8 cellular contexts compared by ENCODE assay signal in the genomic region with DNA sequence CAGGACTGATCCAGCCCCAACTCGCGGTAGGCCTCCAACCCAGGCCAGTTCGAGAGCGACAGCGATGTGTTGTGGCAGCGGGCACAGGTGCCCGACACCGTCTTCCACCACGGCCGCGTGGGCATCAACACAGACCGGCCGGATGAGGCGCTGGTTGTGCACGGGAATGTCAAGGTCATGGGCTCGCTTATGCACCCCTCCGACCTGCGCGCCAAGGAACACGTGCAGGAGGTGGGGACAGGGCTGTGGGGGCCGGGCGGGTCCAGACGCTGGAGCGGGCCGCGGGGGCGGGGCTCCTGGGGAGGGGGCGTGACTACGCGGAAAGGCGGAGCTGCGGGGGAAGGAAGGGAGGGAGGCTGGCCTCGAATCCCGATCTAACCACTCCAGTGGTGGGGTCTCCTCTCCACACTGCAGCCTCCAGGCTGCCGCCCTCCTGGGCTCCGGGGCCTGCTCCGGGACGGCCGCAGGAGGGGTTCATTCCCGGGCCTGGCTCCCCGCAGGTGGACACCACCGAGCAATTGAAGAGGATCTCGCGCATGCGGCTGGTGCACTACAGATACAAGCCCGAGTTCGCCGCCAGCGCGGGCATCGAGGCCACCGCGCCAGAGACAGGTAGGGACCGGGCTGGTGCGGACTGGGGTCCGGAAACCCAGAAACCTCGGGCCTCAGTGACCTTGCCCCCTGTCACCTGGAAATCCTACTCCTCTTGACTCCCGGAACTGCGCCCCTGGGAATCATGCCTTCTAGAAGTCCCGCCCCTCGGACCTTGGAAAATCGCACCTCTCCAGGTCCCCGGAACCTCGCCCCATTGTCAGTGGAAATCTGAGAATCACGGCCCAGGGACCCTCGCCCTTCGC. TPM values are rescaled to one million over a fixed set of nuclear protein-coding genes. Genes with fewer than 3 reads are reported as not detected.
DNase-seq lines count a peak whose midpoint lies in the region; ATAC-seq and TF ChIP-seq lines count a peak whose summit lies in the region.

No MANE protein-coding gene starts in this region.

- H3K4me1 ChIP-seq in HEK293 (ENCODE audit: control insufficient read depth, insufficient read depth, low read length) (no peaks in the 10 kb centered on the region), gastroesophageal sphincter (peaks cover 0 to 14% (median 8%) of the 10 kb centered on the region in 3 donors)

- peaks cover 13% of the 10 kb centered on the region for H3K27me3 ChIP-seq in gastroesophageal sphincter

- POLR2A ChIA-PET in HEK293 (lab: Yijun Ruan, JAX) = no interaction called here

- CTCF ChIA-PET in HEK293 (lab: Yijun Ruan, JAX) = interaction anchor here (0.5 to 2.6 kb wide), 5 partner anchors 11 to 31 kb away, joined by 3 to 13 read pairs (median 3); no protein-coding TSS in a partner anchor

- H3K4me3 ChIP-seq in HEK293 (ENCODE audit: low read depth, low read length) (no peak overlapping the region), gastroesophageal sphincter (peak overlapping the region in 1 of 2 donors; percentile 28)

- no peaks in the 10 kb centered on the region for H3K9me3 ChIP-seq in HEK293 (ENCODE audit: control insufficient read depth, insufficient read depth, low read depth, low read length)
- H3K9me3 ChIP-seq in gastroesophageal sphincter = no peaks in the 10 kb centered on the region

- no peak for TF ChIP-seq EP300 in gastroesophageal sphincter (IDR thresholded peaks at IDR 0.05)

- H3K27ac ChIP-seq in HEK293 (ENCODE audit: extremely low read depth, low read depth, low read length) = no peak overlapping the region
- no peak overlapping the region for H3K27ac ChIP-seq in gastroesophageal sphincter

- TF ChIP-seq CTCF in HEK293 (tag by site-specific recombination; IDR thresholded peaks at IDR 0.05) (no peak), gastroesophageal sphincter (IDR thresholded peaks at IDR 0.05) (no peak)

- peak; percentile 37 for ATAC-seq in gastroesophageal sphincter
- no peak for ATAC-seq in GM21381 (IDR thresholded peaks at IDR 0.05; ENCODE audit: unreplicated experiment)
- ATAC-seq in HG03045 (IDR thresholded peaks at IDR 0.05; ENCODE audit: unreplicated experiment) = no peak

- H3K36me3 ChIP-seq in HEK293 (ENCODE audit: control insufficient read depth in 2 of 2, insufficient read depth in 1 of 2, low read length in 2 of 2) (peaks cover 0 to 10% of the 10 kb centered on the region in 2 experiments; a peak in 1 of 3 replicates), gastroesophageal sphincter (peaks cover 0 to 20% of the 10 kb centered on the region in 2 donors)

- WGBS in gastroesophageal sphincter (ENCODE audit: low coverage in 1 of 2), 2 donors = 72% methylated on average over 7 of the region's 67 CpGs; no CpG with 5 or more reads in 1 of the 2 donors

- no peak for TF ChIP-seq POLR2A in gastroesophageal sphincter (IDR thresholded peaks at IDR 0.05)

- peak; percentile 40 for DNase-seq in activated T-cell treated with anti-CD3 and anti-CD28 coated beads for 48 hours (ENCODE audit: low read depth)
- DNase-seq in stimulated activated CD4-positive, alpha-beta T cell treated with anti-CD3 and anti-CD28 coated beads, Interleukin-2, amount 100 ng/mL, for 24 hours = peak; percentile 64 to 73
- DNase-seq in NCI-H2107 (lab: John Stamatoyannopoulos, UW) = no peak
- no peak for DNase-seq in pons (ENCODE audit: low spot score)

TF ChIP-seq in HEK293, 187 proteins besides CTCF, POLR2A, EP300 and RAD21:
- TF ChIP-seq, protein P1, sequence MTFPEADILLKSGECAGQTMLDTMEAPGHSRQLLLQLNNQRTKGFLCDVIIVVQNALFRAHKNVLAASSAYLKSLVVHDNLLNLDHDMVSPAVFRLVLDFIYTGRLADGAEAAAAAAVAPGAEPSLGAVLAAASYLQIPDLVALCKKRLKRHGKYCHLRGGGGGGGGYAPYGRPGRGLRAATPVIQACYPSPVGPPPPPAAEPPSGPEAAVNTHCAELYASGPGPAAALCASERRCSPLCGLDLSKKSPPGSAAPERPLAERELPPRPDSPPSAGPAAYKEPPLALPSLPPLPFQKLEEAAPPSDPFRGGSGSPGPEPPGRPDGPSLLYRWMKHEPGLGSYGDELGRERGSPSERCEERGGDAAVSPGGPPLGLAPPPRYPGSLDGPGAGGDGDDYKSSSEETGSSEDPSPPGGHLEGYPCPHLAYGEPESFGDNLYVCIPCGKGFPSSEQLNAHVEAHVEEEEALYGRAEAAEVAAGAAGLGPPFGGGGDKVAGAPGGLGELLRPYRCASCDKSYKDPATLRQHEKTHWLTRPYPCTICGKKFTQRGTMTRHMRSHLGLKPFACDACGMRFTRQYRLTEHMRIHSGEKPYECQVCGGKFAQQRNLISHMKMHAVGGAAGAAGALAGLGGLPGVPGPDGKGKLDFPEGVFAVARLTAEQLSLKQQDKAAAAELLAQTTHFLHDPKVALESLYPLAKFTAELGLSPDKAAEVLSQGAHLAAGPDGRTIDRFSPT (tag by site-specific recombination; IDR thresholded peaks at IDR 0.05) = 0 out of 2 replicates have a peak, but pooled peaks have one; percentile 56
- TF ChIP-seq ZXDB (tag by site-specific recombination; IDR thresholded peaks at IDR 0.05) (no peak), GLI2 (tag by site-specific recombination; IDR thresholded peaks at IDR 0.05; ENCODE audit: borderline replicate concordance, low read depth) (no peak), ZNF664 (tag by site-specific recombination; IDR thresholded peaks at IDR 0.05) (no peak)

RNA-seq across cellular contexts. Expression of a gene that starts 14.9 kb away (rescaled TPM):
- 10 to 100 TPM; 31.4 to 36.7 (median 33.3) TPM for total RNA-seq in gastroesophageal sphincter

RNA-seq across cellular contexts. Expression of a gene that starts 15.2 kb away (rescaled TPM):
- total RNA-seq in gastroesophageal sphincter = 10 to 100 TPM in 1 of 4 donors, 1 to 10 TPM in 3; 7.1 to 14.2 (median 8.1) TPM

RNA-seq across cellular contexts. Expression of a gene that starts 25.0 kb away (rescaled TPM):
- total RNA-seq in gastroesophageal sphincter = under 1 TPM; 0.10 to 0.78 (median 0.19) TPM

RNA-seq across cellular contexts. Expression of a gene that starts 39.3 kb away (rescaled TPM):
- 10 to 100 TPM; 20.8 to 37.4 (median 32.0) TPM for total RNA-seq in gastroesophageal sphincter

RNA-seq across cellular contexts. Expression of a gene that starts 50.6 kb away (rescaled TPM):
- 10 to 100 TPM; 17.6 to 40.0 (median 33.4) TPM for total RNA-seq in gastroesophageal sphincter

Comparison
In these comparisons a context has a peak if more than half of its experiments do, and no peak if none do; other contexts are left out.
1. DNase-seq: peak in activated T-cell treated with anti-CD3 and anti-CD28 coated beads for 48 hours (single experiment) and stimulated activated CD4-positive, alpha-beta T cell treated with anti-CD3 and anti-CD28 coated beads, Interleukin-2, amount 100 ng/mL, for 24 hours (2 of 2); none in NCI-H2107 (single experiment) and pons (single experiment).